20 cellular contexts compared by ENCODE assay signal in genomic region chr1:21301794-21302440, GRCh38. TPM values are rescaled to one million over a fixed set of nuclear protein-coding genes. Genes with fewer than 3 reads are reported as not detected.
DNase-seq lines count a peak whose midpoint lies in the region; ATAC-seq, FAIRE-seq and TF ChIP-seq lines count a peak whose summit lies in the region.
"Had no signal": no experiment of that assay in that cellular context is flagged by ENCODE, and none has a peak within 500 bp of the region (broad histone marks: within the 10 kb centered on the region; RNA-seq: fewer than 3 reads in every experiment).

No MANE protein-coding gene starts in this region.

- BruUV-seq in K562 (replicated peaks; lab: Mats Ljungman, UMichigan) = no TSS peak

- H2AFZ ChIP-seq in K562 (ENCODE audit: low read depth, low read length) (no peak overlapping the region), osteoblast (ENCODE audit: low read length) (no peak overlapping the region)
- H2AFZ ChIP-seq: hepatocyte had no signal

- H3K36me3 Mint-ChIP-seq in CD4-positive, alpha-beta memory T cell = peaks cover 0 to 4% of the 10 kb centered on the region in 2 donors

- intact Hi-C loops in CD4-positive, alpha-beta memory T cell (cut with micrococcal nuclease) = no loop called here
- intact Hi-C loops in K562 (cut with micrococcal nuclease) = no loop called here

- DNase-seq in CD4-positive, alpha-beta memory T cell = no peak
- DNase-seq in NCI-H69 (lab: John Stamatoyannopoulos, UW) = peak; percentile 13
- DNase-seq in K562 (ENCODE audit: extremely low read depth in 1 of 4, low spot score in 3 of 4) = no peak
- peak; percentile 58 for DNase-seq in osteoblast (ENCODE audit: insufficient read length, low spot score, missing footprints)
- no peak for DNase-seq in NCI-H1105 treated with DMSO at 0.1 percent for 48 hours (lab: John Stamatoyannopoulos, UW)
- DNase-seq in BE2C = no peak
- DNase-seq: activated CD4-positive, alpha-beta T cell treated with anti-CD3 and anti-CD28 coated beads, Interleukin-2, amount 50 U/mL, for 4 hours; activated gamma-delta T cell treated with Interleukin-2 at 50 U/mL for 16 hours; lower lobe of right lung; NCI-H1694; NCI-H774; SIG-M5; T-helper 1 cell had no signal

- H3K36me3 ChIP-seq in CD4-positive, alpha-beta memory T cell (ENCODE audit: insufficient read depth, low read length) = no peaks in the 10 kb centered on the region
- no peaks in the 10 kb centered on the region for H3K36me3 ChIP-seq in K562 (ENCODE audit: control insufficient read depth, insufficient read depth, low read length)
- H3K36me3 ChIP-seq in osteoblast (ENCODE audit: insufficient read depth, low read length) = no peaks in the 10 kb centered on the region
- no peaks in the 10 kb centered on the region for H3K36me3 ChIP-seq in BE2C
- H3K36me3 ChIP-seq: lower lobe of right lung, pancreas, thoracic aorta had no signal

- no peak overlapping the region for H3K4me2 ChIP-seq in K562 (ENCODE audit: insufficient read depth, low read length)
- no peak overlapping the region for H3K4me2 ChIP-seq in osteoblast (ENCODE audit: insufficient read depth, low read length)
- H3K4me2 ChIP-seq: hepatocyte had no signal

- H3K9me3 Mint-ChIP-seq in CD4-positive, alpha-beta memory T cell = no peaks in the 10 kb centered on the region

- no peaks in the 10 kb centered on the region for H3K79me2 ChIP-seq in K562 (ENCODE audit: control insufficient read depth, insufficient read depth, low read length)
- H3K79me2 ChIP-seq in osteoblast (ENCODE audit: insufficient read depth, low read length) = peaks cover 11% of the 10 kb centered on the region

- POLR2A ChIA-PET in CD4-positive, alpha-beta memory T cell (lab: Charles Lee; ENCODE audit: partially characterized antibody) = interaction anchor here (4.5 kb wide), 1 partner anchor 12 kb away, joined by 20 read pairs; no protein-coding TSS in a partner anchor
- POLR2A ChIA-PET in K562 (lab: Yijun Ruan, JAX) = interaction anchor here (0.6 to 1.6 kb wide), 3 partner anchors 30 to 62 kb away, joined by 4 to 6 read pairs (median 5); no protein-coding TSS in a partner anchor

- H3K27me3 Mint-ChIP-seq in CD4-positive, alpha-beta memory T cell = no peaks in the 10 kb centered on the region

- TF ChIP-seq POLR2A in K562 (conservative IDR thresholded peaks at IDR 0.05) = no peak

- H3K9me1 ChIP-seq in K562 (ENCODE audit: control insufficient read depth, insufficient read depth, low read length) = no peaks in the 10 kb centered on the region

- peaks cover 50 to 83% (median 66%) of the 10 kb centered on the region in 4 donors for H3K4me1 Mint-ChIP-seq in CD4-positive, alpha-beta memory T cell

- no peak for TF ChIP-seq RAD21 in K562 (CRISPR knock-in tag; conservative IDR thresholded peaks at IDR 0.05 in 1 of 2, IDR thresholded peaks at IDR 0.05 in 1 of 2)

- no peaks in the 10 kb centered on the region for H3K27me3 ChIP-seq in CD4-positive, alpha-beta memory T cell (ENCODE audit: insufficient read depth, low read length)
- H3K27me3 ChIP-seq in K562 (ENCODE audit: control insufficient read depth in 2 of 2, insufficient read depth in 2 of 2, low read length in 2 of 2) (no peaks in the 10 kb centered on the region; a peak in 1 of 5 replicates), osteoblast (ENCODE audit: insufficient read depth, low read length) (no peaks in the 10 kb centered on the region), BE2C (no peaks in the 10 kb centered on the region)
- H3K27me3 ChIP-seq: hepatocyte, pancreas had no signal

- peaks cover 79% of the 10 kb centered on the region for H3K4me1 ChIP-seq in CD4-positive, alpha-beta memory T cell (ENCODE audit: insufficient read depth, low read length)
- H3K4me1 ChIP-seq in K562 (replicated peaks in 1 of 2; ENCODE audit: control insufficient read depth in 2 of 2, insufficient read depth in 2 of 2, low read length in 2 of 2) (peaks cover 0 to 17% of the 10 kb centered on the region in 2 experiments; a peak in 3 of 5 replicates), osteoblast (ENCODE audit: insufficient read depth, low read length) (peaks cover 8% of the 10 kb centered on the region), BE2C (peaks cover 16% of the 10 kb centered on the region)

- TF ChIP-seq CTCF in K562 (IDR thresholded peaks at IDR 0.05 in 2 of 3, conservative IDR thresholded peaks at IDR 0.05 in 1 of 3; ENCODE audit: insufficient read depth in 2 of 3, low read depth in 1 of 3, low read length in 3 of 3) (no peak), osteoblast (IDR thresholded peaks at IDR 0.05; ENCODE audit: extremely low read depth, low read depth, low read length) (no peak), BE2C (IDR thresholded peaks at IDR 0.05; ENCODE audit: low read depth, low read length) (no peak)

- in situ Hi-C loops in K562 (cut with MboI) = no loop called here

- H3K9me3 ChIP-seq in CD4-positive, alpha-beta memory T cell (ENCODE audit: control insufficient read depth in 1 of 2, low read length in 2 of 2) = no peaks in the 10 kb centered on the region
- H3K9me3 ChIP-seq in K562 (replicated peaks; ENCODE audit: control insufficient read depth, insufficient read depth, low read depth, low read length) = no peaks in the 10 kb centered on the region
- no peaks in the 10 kb centered on the region for H3K9me3 ChIP-seq in osteoblast (ENCODE audit: low read depth, low read length)
- no peaks in the 10 kb centered on the region for H3K9me3 ChIP-seq in BE2C
- H3K9me3 ChIP-seq: lower lobe of right lung, pancreas, thoracic aorta had no signal

- peak overlapping the region; percentile 43 to 86 (median 68) for H3K27ac Mint-ChIP-seq in CD4-positive, alpha-beta memory T cell

- CTCF ChIA-PET in CD4-positive, alpha-beta memory T cell (lab: Charles Lee; ENCODE audit: partially characterized antibody) = interaction anchor here (1.4 to 5.3 kb wide), 3 partner anchors 10 to 67 kb away, joined by 3 to 43 read pairs (median 4); no protein-coding TSS in a partner anchor
- CTCF ChIA-PET in K562 (lab: Yijun Ruan, JAX; ENCODE audit: low intra/inter-chr PET ratio) = interaction anchor here (1.7 kb wide), 1 partner anchor 67 kb away, joined by 12 read pairs; no protein-coding TSS in a partner anchor

- no peak for TF ChIP-seq EP300 in K562 (IDR thresholded peaks at IDR 0.05; ENCODE audit: low read length)

- ATAC-seq in K562 (no peak), GM21528 (IDR thresholded peaks at IDR 0.05; ENCODE audit: low FRiP score, unreplicated experiment) (no peak)
- ATAC-seq: sciatic nerve had no signal

- no peak overlapping the region for H3K4me3 ChIP-seq in CD4-positive, alpha-beta memory T cell (ENCODE audit: low read length in 2 of 2)
- H3K4me3 ChIP-seq in K562 (no peak overlapping the region), osteoblast (ENCODE audit: insufficient read depth, low read length) (no peak overlapping the region), BE2C (ENCODE audit: low read depth, low read length) (no peak overlapping the region)
- H3K4me3 ChIP-seq: hepatocyte, lower lobe of right lung, pancreas, thoracic aorta had no signal

- peak overlapping the region in 1 of 2 experiments; percentile 42; a peak in 1 of 4 replicates for H3K9ac ChIP-seq in K562 (ENCODE audit: insufficient read depth in 1 of 2, low read depth in 2 of 2, low read length in 2 of 2)

- no peak overlapping the region for H3K4me3 Mint-ChIP-seq in CD4-positive, alpha-beta memory T cell

- H3K27ac ChIP-seq in CD4-positive, alpha-beta memory T cell (ENCODE audit: low read depth, low read length) = no peak overlapping the region
- H3K27ac ChIP-seq in K562 (ENCODE audit: extremely low read depth, low read depth, low read length) (no peak overlapping the region), osteoblast (ENCODE audit: low read depth, low read length) (no peak overlapping the region)
- H3K27ac ChIP-seq: HL-60, lower lobe of right lung, pancreas had no signal

- H4K20me1 ChIP-seq in K562 (replicated peaks; ENCODE audit: control insufficient read depth, insufficient read depth, low read length) (peaks cover 46% of the 10 kb centered on the region), osteoblast (ENCODE audit: insufficient read depth, low read length) (peaks cover 8% of the 10 kb centered on the region)

- 50% methylated on average over 10 of the region's 10 CpGs for WGBS in K562 (ENCODE audit: insufficient coverage, low coverage, missing lambda C conversion rate)

- no peak for FAIRE-seq in K562 (lab: Jason Lieb, UNC)
- FAIRE-seq: islet of Langerhans, pancreas had no signal

TF ChIP-seq in K562, 482 proteins besides CTCF, POLR2A, EP300 and RAD21 (continues in another document):
- peak; percentile 77; the same call in 1 of the 2 replicates for TF ChIP-seq SMARCA5 (IDR thresholded peaks at IDR 0.05)
- TF ChIP-seq, protein P1, sequence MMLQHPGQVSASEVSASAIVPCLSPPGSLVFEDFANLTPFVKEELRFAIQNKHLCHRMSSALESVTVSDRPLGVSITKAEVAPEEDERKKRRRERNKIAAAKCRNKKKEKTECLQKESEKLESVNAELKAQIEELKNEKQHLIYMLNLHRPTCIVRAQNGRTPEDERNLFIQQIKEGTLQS (IDR thresholded peaks at IDR 0.05) = no peak
- TF ChIP-seq, protein P1 (CRISPR knock-in tag; conservative IDR thresholded peaks at IDR 0.05) = no peak
- no peak for TF ChIP-seq ZNF444 (CRISPR knock-in tag; IDR thresholded peaks at IDR 0.05)

RNA-seq across cellular contexts. Expression of gene ECE1, which starts 11.7 kb away (rescaled TPM):
- total RNA-seq in CD4-positive, alpha-beta memory T cell = 100 to 1,000 TPM in 1 of 2 experiments, 10 to 100 TPM in 1; 86.0 to 104 TPM
- polyA plus RNA-seq in CD4-positive, alpha-beta memory T cell = 10 to 100 TPM; 10.0 to 65.2 TPM
- 46.9 and 72.4 TPM in 2 replicates for total RNA-seq in K562 (2011; cell fraction: chromatin; rRNA removed; ENCODE audit: low replicate concordance)
- total RNA-seq in K562 (2011; cell fraction: nucleolus; rRNA removed) = 41.5 and 47.5 TPM in 2 replicates
- 38.9 and 42.0 TPM in 2 replicates for total RNA-seq in K562 (2011; cell fraction: nucleoplasm; rRNA removed)
- 18.8 and 21.3 TPM in 2 replicates for total RNA-seq in K562 (2014; rRNA removed)
- total RNA-seq in K562 (2014; rRNA removed; fragmentation: Illumina TruSeq; extraction: Trizol) = 11.0 and 14.5 TPM in 2 replicates
- total RNA-seq in K562 (2015; rRNA removed; fragmentation: Illumina TruSeq; extraction: Trizol) = 5.3 and 6.9 TPM in 2 replicates
- total RNA-seq in K562 (2021) = 31.6 and 34.8 TPM in 2 replicates
- polyA plus RNA-seq in K562 (2011; rRNA removed) = 10.3 and 26.8 TPM in 2 replicates
- polyA plus RNA-seq in K562 (2011; cell fraction: cytosol; rRNA removed) = 5.5 and 9.8 TPM in 2 replicates
- 12.7 and 17.7 TPM in 2 replicates for polyA plus RNA-seq in K562 (2011; cell fraction: nucleus; rRNA removed)
- polyA plus RNA-seq in K562 (2012) = 20.2 and 46.9 TPM in 2 replicates
- polyA plus RNA-seq in K562 (2014; fragmentation: Illumina TruSeq; extraction: Trizol) = 29.7 and 30.8 TPM in 2 replicates
- polyA plus RNA-seq in K562 (2014; fragmentation: Nextera tagmentation; extraction: Ambion mirVana) = under 1 TPM; 0.56 to 0.61 TPM
- 10.1 and 12.1 TPM in 2 replicates for polyA plus RNA-seq in K562 (2014; rRNA removed)
- polyA minus RNA-seq in K562 (2011; rRNA and poly(A)+ RNA removed) = 9.1 and 14.0 TPM in 2 replicates
- polyA minus RNA-seq in K562 (2011; cell fraction: cytosol; rRNA and poly(A)+ RNA removed) = 9.9 and 13.4 TPM in 2 replicates
- 9.1 and 11.0 TPM in 2 replicates for polyA minus RNA-seq in K562 (2011; cell fraction: nucleus; rRNA and poly(A)+ RNA removed)
- total RNA-seq in osteoblast = 32.6 and 34.8 TPM in 2 replicates
- polyA plus RNA-seq in BE2C (2012; ENCODE audit: insufficient read depth, insufficient read length, low read depth) = 52.5 TPM

Comparison
In these comparisons a context has a peak if more than half of its experiments do, and no peak if none do; other contexts are left out.
1. DNase-seq: peak in NCI-H69 (single experiment) and osteoblast (single experiment); none in CD4-positive, alpha-beta memory T cell (0 of 5), K562 (0 of 4), NCI-H1105 treated with DMSO at 0.1 percent for 48 hours (single experiment) and BE2C (single experiment).